Comparison of ENCODE assay signal across 1 cellular context in the genomic region with DNA sequence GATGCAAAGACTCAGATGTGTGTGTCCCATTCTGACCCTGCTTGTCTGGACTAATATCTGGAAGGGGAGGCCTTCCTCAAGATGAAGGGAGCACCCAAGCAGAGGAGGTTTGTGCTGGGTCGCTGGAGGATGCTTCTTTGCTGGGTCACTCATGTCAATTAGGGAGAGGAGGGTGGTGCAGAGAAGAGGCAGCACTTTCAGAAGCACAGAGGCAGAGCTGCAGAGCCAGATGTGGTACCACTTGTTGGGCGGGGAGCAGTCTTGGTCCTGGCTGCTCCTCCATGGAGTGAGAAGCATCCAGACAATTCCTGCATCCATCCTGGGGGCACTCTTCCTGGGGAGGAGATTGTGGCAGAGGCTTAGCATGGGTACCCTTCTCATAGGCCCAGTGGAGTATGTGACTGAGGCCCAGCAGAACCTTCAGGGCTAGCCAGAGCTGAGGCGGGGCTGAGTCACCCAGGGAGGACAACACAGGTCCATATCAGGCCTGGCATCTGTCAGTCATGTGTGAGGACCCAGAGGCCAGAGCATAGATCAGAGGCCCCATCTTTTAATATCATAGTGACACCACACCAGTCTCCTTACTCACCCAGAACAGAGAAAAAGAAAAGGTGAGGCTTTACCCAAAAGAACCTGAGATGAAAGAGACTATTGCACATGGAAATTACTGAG.
TF ChIP-seq lines count a peak whose summit lies in the region.

No MANE protein-coding gene starts in this region.

TF ChIP-seq in K562, 482 proteins besides CTCF, POLR2A, EP300 and RAD21 (continued from another document and continues in another):
- no peak for TF ChIP-seq STAT5A (IDR thresholded peaks at IDR 0.05; ENCODE audit: borderline replicate concordance, low read length)
- no peak for TF ChIP-seq ZNF324 (CRISPR knock-in tag; IDR thresholded peaks at IDR 0.05)
- TF ChIP-seq, protein P1, sequence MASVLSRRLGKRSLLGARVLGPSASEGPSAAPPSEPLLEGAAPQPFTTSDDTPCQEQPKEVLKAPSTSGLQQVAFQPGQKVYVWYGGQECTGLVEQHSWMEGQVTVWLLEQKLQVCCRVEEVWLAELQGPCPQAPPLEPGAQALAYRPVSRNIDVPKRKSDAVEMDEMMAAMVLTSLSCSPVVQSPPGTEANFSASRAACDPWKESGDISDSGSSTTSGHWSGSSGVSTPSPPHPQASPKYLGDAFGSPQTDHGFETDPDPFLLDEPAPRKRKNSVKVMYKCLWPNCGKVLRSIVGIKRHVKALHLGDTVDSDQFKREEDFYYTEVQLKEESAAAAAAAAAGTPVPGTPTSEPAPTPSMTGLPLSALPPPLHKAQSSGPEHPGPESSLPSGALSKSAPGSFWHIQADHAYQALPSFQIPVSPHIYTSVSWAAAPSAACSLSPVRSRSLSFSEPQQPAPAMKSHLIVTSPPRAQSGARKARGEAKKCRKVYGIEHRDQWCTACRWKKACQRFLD (CRISPR knock-in tag; IDR thresholded peaks at IDR 0.05): no peak
- no peak for TF ChIP-seq SMAD2 (IDR thresholded peaks at IDR 0.05; ENCODE audit: low read depth, low read length)
- TF ChIP-seq ZNF830 (CRISPR knock-in tag; IDR thresholded peaks at IDR 0.05): no peak
- no peak for TF ChIP-seq ZNF57 (CRISPR knock-in tag; IDR thresholded peaks at IDR 0.05)
- TF ChIP-seq, protein P2, sequence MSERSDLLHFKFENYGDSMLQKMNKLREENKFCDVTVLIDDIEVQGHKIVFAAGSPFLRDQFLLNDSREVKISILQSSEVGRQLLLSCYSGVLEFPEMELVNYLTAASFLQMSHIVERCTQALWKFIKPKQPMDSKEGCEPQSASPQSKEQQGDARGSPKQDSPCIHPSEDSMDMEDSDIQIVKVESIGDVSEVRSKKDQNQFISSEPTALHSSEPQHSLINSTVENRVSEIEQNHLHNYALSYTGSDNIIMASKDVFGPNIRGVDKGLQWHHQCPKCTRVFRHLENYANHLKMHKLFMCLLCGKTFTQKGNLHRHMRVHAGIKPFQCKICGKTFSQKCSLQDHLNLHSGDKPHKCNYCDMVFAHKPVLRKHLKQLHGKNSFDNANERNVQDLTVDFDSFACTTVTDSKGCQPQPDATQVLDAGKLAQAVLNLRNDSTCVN (CRISPR knock-in tag; IDR thresholded peaks at IDR 0.05): no peak
- no peak for TF ChIP-seq RBM34 (IDR thresholded peaks at IDR 0.05; ENCODE audit: borderline replicate concordance, insufficient read depth, low read length)
- TF ChIP-seq, protein P3, sequence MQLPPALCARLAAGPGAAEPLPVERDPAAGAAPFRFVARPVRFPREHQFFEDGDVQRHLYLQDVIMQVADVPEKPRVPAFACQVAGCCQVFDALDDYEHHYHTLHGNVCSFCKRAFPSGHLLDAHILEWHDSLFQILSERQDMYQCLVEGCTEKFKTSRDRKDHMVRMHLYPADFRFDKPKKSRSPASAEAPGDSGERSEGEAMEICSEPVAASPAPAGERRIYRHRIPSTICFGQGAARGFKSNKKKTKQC (CRISPR knock-in tag; IDR thresholded peaks at IDR 0.05): no peak
- TF ChIP-seq, protein P4, sequence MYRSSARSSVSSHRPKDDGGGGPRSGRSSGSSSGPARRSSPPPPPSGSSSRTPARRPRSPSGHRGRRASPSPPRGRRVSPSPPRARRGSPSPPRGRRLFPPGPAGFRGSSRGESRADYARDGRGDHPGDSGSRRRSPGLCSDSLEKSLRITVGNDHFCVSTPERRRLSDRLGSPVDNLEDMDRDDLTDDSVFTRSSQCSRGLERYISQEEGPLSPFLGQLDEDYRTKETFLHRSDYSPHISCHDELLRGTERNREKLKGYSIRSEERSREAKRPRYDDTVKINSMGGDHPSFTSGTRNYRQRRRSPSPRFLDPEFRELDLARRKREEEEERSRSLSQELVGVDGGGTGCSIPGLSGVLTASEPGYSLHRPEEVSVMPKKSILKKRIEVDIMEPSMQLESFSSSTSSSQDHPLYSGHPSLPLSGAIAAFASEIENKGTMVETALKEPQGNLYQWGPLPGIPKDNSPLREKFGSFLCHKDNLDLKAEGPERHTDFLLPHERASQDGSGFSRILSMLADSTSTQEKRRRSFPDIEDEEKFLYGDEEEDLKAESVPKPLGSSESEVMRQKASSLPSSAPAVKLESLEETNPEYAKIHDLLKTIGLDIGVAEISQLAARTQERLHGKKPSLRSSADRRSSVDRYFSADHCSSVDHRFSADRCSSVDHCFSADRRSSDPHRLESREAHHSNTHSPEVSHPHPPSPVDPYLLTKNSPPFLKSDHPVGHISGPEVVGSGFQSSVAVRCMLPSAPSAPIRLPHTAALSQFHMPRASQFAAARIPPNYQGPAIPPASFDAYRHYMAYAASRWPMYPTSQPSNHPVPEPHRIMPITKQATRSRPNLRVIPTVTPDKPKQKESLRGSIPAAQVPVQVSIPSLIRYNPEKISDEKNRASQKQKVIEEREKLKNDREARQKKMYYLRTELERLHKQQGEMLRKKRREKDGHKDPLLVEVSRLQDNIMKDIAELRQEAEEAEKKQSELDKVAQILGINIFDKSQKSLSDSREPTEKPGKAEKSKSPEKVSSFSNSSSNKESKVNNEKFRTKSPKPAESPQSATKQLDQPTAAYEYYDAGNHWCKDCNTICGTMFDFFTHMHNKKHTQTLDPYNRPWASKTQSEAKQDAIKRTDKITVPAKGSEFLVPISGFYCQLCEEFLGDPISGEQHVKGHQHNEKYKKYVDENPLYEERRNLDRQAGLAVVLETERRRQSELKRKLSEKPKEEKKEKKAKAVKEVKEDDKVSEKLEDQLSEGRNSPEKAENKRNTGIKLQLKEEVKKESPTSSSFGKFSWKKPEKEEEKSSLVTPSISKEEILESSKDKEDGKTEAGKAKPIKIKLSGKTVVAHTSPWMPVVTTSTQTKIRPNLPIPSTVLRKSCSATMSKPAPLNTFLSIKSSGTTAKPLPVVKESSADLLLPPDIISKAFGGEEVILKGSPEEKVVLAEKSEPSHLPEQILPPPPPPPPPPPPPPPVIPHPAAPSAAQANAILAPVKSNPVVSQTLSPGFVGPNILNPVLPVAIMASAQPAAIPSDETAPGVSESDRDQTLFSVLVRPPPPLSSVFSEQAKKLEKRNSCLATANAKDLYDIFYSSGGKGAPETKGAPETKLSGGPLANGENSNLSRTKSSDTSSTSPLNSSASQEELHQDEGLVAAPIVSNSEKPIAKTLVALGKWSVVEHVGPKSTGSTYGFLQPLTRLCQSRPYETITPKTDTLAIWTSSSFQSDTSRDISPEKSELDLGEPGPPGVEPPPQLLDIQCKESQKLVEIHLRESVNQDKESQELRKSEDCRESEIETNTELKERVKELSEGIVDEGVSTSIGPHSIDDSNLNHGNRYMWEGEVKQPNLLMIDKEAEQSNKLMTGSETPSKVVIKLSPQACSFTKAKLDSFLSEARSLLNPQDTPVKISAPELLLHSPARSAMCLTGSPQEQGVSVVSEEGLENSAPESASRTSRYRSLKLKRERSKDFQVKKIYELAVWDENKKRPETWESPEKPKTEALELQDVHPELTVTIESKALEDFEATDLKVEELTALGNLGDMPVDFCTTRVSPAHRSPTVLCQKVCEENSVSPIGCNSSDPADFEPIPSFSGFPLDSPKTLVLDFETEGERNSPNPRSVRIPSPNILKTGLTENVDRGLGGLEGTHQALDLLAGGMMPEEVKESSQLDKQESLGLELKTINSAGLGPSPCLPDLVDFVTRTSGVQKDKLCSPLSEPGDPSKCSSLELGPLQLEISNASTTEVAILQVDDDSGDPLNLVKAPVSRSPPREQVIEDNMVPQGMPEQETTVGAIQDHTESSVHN (IDR thresholded peaks at IDR 0.05; ENCODE audit: borderline replicate concordance in 1 of 2, low read depth in 1 of 2): no peak
- TF ChIP-seq, protein P5, sequence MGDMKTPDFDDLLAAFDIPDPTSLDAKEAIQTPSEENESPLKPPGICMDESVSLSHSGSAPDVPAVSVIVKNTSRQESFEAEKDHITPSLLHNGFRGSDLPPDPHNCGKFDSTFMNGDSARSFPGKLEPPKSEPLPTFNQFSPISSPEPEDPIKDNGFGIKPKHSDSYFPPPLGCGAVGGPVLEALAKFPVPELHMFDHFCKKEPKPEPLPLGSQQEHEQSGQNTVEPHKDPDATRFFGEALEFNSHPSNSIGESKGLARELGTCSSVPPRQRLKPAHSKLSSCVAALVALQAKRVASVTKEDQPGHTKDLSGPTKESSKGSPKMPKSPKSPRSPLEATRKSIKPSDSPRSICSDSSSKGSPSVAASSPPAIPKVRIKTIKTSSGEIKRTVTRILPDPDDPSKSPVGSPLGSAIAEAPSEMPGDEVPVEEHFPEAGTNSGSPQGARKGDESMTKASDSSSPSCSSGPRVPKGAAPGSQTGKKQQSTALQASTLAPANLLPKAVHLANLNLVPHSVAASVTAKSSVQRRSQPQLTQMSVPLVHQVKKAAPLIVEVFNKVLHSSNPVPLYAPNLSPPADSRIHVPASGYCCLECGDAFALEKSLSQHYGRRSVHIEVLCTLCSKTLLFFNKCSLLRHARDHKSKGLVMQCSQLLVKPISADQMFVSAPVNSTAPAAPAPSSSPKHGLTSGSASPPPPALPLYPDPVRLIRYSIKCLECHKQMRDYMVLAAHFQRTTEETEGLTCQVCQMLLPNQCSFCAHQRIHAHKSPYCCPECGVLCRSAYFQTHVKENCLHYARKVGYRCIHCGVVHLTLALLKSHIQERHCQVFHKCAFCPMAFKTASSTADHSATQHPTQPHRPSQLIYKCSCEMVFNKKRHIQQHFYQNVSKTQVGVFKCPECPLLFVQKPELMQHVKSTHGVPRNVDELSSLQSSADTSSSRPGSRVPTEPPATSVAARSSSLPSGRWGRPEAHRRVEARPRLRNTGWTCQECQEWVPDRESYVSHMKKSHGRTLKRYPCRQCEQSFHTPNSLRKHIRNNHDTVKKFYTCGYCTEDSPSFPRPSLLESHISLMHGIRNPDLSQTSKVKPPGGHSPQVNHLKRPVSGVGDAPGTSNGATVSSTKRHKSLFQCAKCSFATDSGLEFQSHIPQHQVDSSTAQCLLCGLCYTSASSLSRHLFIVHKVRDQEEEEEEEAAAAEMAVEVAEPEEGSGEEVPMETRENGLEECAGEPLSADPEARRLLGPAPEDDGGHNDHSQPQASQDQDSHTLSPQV (IDR thresholded peaks at IDR 0.05): no peak
- TF ChIP-seq, protein P6, sequence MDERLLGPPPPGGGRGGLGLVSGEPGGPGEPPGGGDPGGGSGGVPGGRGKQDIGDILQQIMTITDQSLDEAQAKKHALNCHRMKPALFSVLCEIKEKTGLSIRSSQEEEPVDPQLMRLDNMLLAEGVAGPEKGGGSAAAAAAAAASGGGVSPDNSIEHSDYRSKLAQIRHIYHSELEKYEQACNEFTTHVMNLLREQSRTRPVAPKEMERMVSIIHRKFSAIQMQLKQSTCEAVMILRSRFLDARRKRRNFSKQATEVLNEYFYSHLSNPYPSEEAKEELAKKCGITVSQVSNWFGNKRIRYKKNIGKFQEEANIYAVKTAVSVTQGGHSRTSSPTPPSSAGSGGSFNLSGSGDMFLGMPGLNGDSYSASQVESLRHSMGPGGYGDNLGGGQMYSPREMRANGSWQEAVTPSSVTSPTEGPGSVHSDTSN (CRISPR knock-in tag; IDR thresholded peaks at IDR 0.05; ENCODE audit: low read depth): no peak
- TF ChIP-seq, protein P6 (tag; conservative IDR thresholded peaks at IDR 0.05; ENCODE audit: low read depth): 0 out of 2 replicates have a peak, but pooled peaks have one; percentile 17
- TF ChIP-seq NFRKB (IDR thresholded peaks at IDR 0.05; ENCODE audit: low read depth): no peak
- 0 out of 2 replicates have a peak, but pooled peaks have one; percentile 5 for TF ChIP-seq CBFA2T3 (IDR thresholded peaks at IDR 0.05)
- TF ChIP-seq HMG20B (CRISPR knock-in tag; IDR thresholded peaks at IDR 0.05): no peak
- TF ChIP-seq SIN3B (IDR thresholded peaks at IDR 0.05; ENCODE audit: low read depth): no peak
- TF ChIP-seq L3MBTL2 (IDR thresholded peaks at IDR 0.05): no peak
- TF ChIP-seq MEIS2 (IDR thresholded peaks at IDR 0.05; ENCODE audit: partially characterized antibody): peak; percentile 31
- TF ChIP-seq, protein P7, sequence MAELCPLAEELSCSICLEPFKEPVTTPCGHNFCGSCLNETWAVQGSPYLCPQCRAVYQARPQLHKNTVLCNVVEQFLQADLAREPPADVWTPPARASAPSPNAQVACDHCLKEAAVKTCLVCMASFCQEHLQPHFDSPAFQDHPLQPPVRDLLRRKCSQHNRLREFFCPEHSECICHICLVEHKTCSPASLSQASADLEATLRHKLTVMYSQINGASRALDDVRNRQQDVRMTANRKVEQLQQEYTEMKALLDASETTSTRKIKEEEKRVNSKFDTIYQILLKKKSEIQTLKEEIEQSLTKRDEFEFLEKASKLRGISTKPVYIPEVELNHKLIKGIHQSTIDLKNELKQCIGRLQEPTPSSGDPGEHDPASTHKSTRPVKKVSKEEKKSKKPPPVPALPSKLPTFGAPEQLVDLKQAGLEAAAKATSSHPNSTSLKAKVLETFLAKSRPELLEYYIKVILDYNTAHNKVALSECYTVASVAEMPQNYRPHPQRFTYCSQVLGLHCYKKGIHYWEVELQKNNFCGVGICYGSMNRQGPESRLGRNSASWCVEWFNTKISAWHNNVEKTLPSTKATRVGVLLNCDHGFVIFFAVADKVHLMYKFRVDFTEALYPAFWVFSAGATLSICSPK (IDR thresholded peaks at IDR 0.05; ENCODE audit: borderline replicate concordance): no peak
- no peak for TF ChIP-seq POLR2B (IDR thresholded peaks at IDR 0.05; ENCODE audit: low read depth, partially characterized antibody)
- TF ChIP-seq, protein P8, sequence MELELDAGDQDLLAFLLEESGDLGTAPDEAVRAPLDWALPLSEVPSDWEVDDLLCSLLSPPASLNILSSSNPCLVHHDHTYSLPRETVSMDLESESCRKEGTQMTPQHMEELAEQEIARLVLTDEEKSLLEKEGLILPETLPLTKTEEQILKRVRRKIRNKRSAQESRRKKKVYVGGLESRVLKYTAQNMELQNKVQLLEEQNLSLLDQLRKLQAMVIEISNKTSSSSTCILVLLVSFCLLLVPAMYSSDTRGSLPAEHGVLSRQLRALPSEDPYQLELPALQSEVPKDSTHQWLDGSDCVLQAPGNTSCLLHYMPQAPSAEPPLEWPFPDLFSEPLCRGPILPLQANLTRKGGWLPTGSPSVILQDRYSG (tag; conservative IDR thresholded peaks at IDR 0.05; ENCODE audit: low read depth): no peak
- TF ChIP-seq OTX1 (CRISPR knock-in tag; IDR thresholded peaks at IDR 0.05): no peak
